14 cellular contexts compared by ENCODE assay signal in the genomic region with DNA sequence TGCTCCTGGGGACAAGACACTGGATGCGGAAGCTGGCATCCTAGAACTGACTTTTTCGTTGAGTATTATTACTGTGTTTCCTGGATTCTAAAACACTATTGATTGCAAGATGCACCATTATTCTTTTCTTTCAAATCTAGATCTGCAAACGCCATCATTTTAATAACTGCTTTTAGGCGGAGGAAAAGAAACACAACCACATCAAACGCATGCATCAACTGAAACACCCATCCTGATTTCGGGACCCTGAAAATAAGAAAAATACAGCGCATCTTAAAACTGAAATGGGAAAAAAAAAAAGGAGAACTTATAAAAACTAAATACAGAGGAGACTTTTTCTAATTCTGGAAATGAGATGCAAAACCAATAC.
DNase-seq lines count a peak whose midpoint lies in the region; ATAC-seq, FAIRE-seq and TF ChIP-seq lines count a peak whose summit lies in the region.
"Had no signal": no experiment of that assay in that cellular context is flagged by ENCODE, and none has a peak within 500 bp of the region (broad histone marks: within the 10 kb centered on the region; RNA-seq: fewer than 3 reads in every experiment).

No MANE protein-coding gene starts in this region.

- DNase-seq in CD4-positive, alpha-beta memory T cell: peak in 1 of 5 donors; percentile 16
- DNase-seq in activated B cell treated with CpG ODN at 0.5 μM for 24 hours (no peak), naive B cell (no peak), H54 (ENCODE audit: insufficient read length, low spot score) (no peak), GM12892 (ENCODE audit: insufficient read length) (no peak), NCI-H2081 (lab: John Stamatoyannopoulos, UW) (no peak)
- DNase-seq: dorsolateral prefrontal cortex, GF-D8, NCI-H1048, NCI-H2171, SIG-M5 had no signal

- H3K27me3 ChIP-seq in CD4-positive, alpha-beta memory T cell (ENCODE audit: insufficient read depth, low read length): no peaks in the 10 kb centered on the region
- H3K27me3 ChIP-seq: dorsolateral prefrontal cortex, hepatocyte, thyroid gland had no signal

- peak overlapping the region; percentile 50 to 89 (median 82) for H3K4me3 Mint-ChIP-seq in CD4-positive, alpha-beta memory T cell
- H3K4me3 Mint-ChIP-seq in activated B cell treated with CpG ODN at 0.5 μM for 24 hours: peak overlapping the region; percentile 76
- peak overlapping the region; percentile 42 to 94 (median 84) for H3K4me3 Mint-ChIP-seq in naive B cell

- peak overlapping the region; percentile 47 for H3K27ac ChIP-seq in CD4-positive, alpha-beta memory T cell (ENCODE audit: low read depth, low read length)
- H3K27ac ChIP-seq: dorsolateral prefrontal cortex, hepatocyte had no signal

- POLR2A ChIA-PET in CD4-positive, alpha-beta memory T cell (lab: Charles Lee; ENCODE audit: partially characterized antibody): interaction anchor here (0.5 to 5.9 kb wide), 18 partner anchors 17 to 741 kb away, joined by 3 to 67 read pairs (median 5); a partner anchor contains a TSS
- POLR2A ChIA-PET in activated B cell treated with CpG ODN at 0.5 μM for 24 hours (lab: Charles Lee): interaction anchor here (0.6 to 5.9 kb wide), 32 partner anchors 10 to 1564 kb away, joined by 3 to 171 read pairs (median 6); a partner anchor contains a TSS

- H3K9me3 Mint-ChIP-seq in CD4-positive, alpha-beta memory T cell: peaks cover 0 to 8% (median under 1%) of the 10 kb centered on the region in 8 donors
- H3K9me3 Mint-ChIP-seq in activated B cell treated with CpG ODN at 0.5 μM for 24 hours: no peaks in the 10 kb centered on the region
- H3K9me3 Mint-ChIP-seq in naive B cell: peaks cover 0 to 5% (median 0%) of the 10 kb centered on the region in 7 donors

- H3K9me3 ChIP-seq in CD4-positive, alpha-beta memory T cell (ENCODE audit: control insufficient read depth in 1 of 2, low read length in 2 of 2): no peaks in the 10 kb centered on the region
- H3K9me3 ChIP-seq: thyroid gland had no signal

- FAIRE-seq in H54 (lab: Jason Lieb, UNC) (no peak), GM12892 (lab: Jason Lieb, UNC) (no peak)

- CTCF ChIA-PET in CD4-positive, alpha-beta memory T cell (lab: Charles Lee; ENCODE audit: partially characterized antibody): interaction anchor here (0.6 to 2.4 kb wide), 4 partner anchors 15 to 1157 kb away, joined by 3 to 20 read pairs (median 5); no protein-coding TSS in a partner anchor
- CTCF ChIA-PET in activated B cell treated with CpG ODN at 0.5 μM for 24 hours (lab: Charles Lee): interaction anchor here (0.6 to 2.8 kb wide), 11 partner anchors 20 to 618 kb away, joined by 3 to 15 read pairs (median 5); a partner anchor contains a TSS

- ATAC-seq in GM18505 (IDR thresholded peaks at IDR 0.05; ENCODE audit: unreplicated experiment): no peak
- no peak for ATAC-seq in activated B cell treated with CpG ODN at 0.5 μM for 24 hours (ENCODE audit: low read depth)
- no peak for ATAC-seq in naive B cell (ENCODE audit: low read depth in 2 of 2)

- no peak overlapping the region for H3K4me3 ChIP-seq in CD4-positive, alpha-beta memory T cell (ENCODE audit: low read length in 2 of 2)
- H3K4me3 ChIP-seq: dorsolateral prefrontal cortex, hepatocyte, thyroid gland had no signal

- peaks cover 45 to 72% (median 57%) of the 10 kb centered on the region in 4 donors for H3K4me1 Mint-ChIP-seq in CD4-positive, alpha-beta memory T cell
- H3K4me1 Mint-ChIP-seq in activated B cell treated with CpG ODN at 0.5 μM for 24 hours (peaks cover 86% of the 10 kb centered on the region), naive B cell (peaks cover 63 to 90% (median 78%) of the 10 kb centered on the region in 3 donors)

- TF ChIP-seq POLR2A in GM18505 (IDR thresholded peaks at IDR 0.05; ENCODE audit: borderline replicate concordance, extremely low read depth, insufficient read depth, insufficient read length): peak; percentile 10
- no peak for TF ChIP-seq POLR2A in H54 (IDR thresholded peaks at IDR 0.05; ENCODE audit: low read depth, low read length)
- no peak for TF ChIP-seq POLR2A in GM12892 (IDR thresholded peaks at IDR 0.05; ENCODE audit: low read depth, low read length)

- no peak for TF ChIP-seq CTCF in activated B cell treated with CpG ODN at 0.5 μM for 24 hours (IDR thresholded peaks at IDR 0.05)

- H3K27ac Mint-ChIP-seq in CD4-positive, alpha-beta memory T cell: peak overlapping the region; percentile 78 to 98 (median 94)
- H3K27ac Mint-ChIP-seq in activated B cell treated with CpG ODN at 0.5 μM for 24 hours: peak overlapping the region; percentile 96
- peak overlapping the region; percentile 90 to 98 (median 94) for H3K27ac Mint-ChIP-seq in naive B cell

- H3K27me3 Mint-ChIP-seq in CD4-positive, alpha-beta memory T cell: no peaks in the 10 kb centered on the region
- H3K27me3 Mint-ChIP-seq in activated B cell treated with CpG ODN at 0.5 μM for 24 hours: no peaks in the 10 kb centered on the region
- H3K27me3 Mint-ChIP-seq in naive B cell: peaks cover 0 to 5% (median 0%) of the 10 kb centered on the region in 3 donors

- intact Hi-C loops in CD4-positive, alpha-beta memory T cell (cut with micrococcal nuclease): loop anchor here (5.0 kb wide), 3 partner anchors 34 to 219 kb away; a partner anchor contains a TSS
- intact Hi-C loops in activated B cell treated with CpG ODN at 0.5 μM for 24 hours (cut with micrococcal nuclease): loop anchor here (1.0 to 5.0 kb wide), 8 partner anchors 22 to 969 kb away; a partner anchor contains a TSS

- H3K36me3 ChIP-seq in CD4-positive, alpha-beta memory T cell (ENCODE audit: insufficient read depth, low read length): no peaks in the 10 kb centered on the region
- H3K36me3 ChIP-seq: thyroid gland had no signal

- H3K36me3 Mint-ChIP-seq in CD4-positive, alpha-beta memory T cell: no peaks in the 10 kb centered on the region
- H3K36me3 Mint-ChIP-seq in activated B cell treated with CpG ODN at 0.5 μM for 24 hours (ENCODE audit: low read depth) (no peaks in the 10 kb centered on the region), naive B cell (no peaks in the 10 kb centered on the region)

- peaks cover 67% of the 10 kb centered on the region for H3K4me1 ChIP-seq in CD4-positive, alpha-beta memory T cell (ENCODE audit: insufficient read depth, low read length)
